Comparison of ENCODE assay signal across 15 cellular contexts in the genomic region with DNA sequence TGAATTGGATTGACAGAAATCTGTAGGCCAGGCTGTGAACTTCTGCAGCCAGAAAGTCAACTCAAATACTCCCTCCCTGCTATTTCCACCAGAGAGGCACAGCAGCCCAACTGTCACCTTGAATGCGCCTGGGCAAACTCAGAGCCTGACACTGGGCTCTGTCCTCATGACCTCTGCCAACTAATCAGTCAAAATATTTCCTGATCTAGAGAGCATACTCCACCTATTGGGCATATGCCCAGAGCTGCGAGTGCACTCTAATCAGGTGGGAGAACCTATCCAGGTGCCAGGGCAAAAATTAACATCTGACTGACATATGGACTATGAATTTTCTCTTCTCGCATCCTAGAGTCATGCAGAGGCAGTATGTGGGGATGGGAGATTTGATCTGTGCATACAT.
DNase-seq lines count a peak whose midpoint lies in the region; ATAC-seq, FAIRE-seq and TF ChIP-seq lines count a peak whose summit lies in the region.
"Had no signal": no experiment of that assay in that cellular context is flagged by ENCODE, and none has a peak within 500 bp of the region (broad histone marks: within the 10 kb centered on the region; RNA-seq: fewer than 3 reads in every experiment).

No MANE protein-coding gene starts in this region.

- H3K27me3 Mint-ChIP-seq in activated CD8-positive, alpha-beta memory T cell treated with anti-CD3 and anti-CD28 coated beads, Interleukin-2, amount 10 ng/mL, durations not matched to agents 7 days and 5 days = no peaks in the 10 kb centered on the region
- H3K27me3 Mint-ChIP-seq in endodermal cell (ENCODE audit: insufficient read depth) = no peaks in the 10 kb centered on the region

- H4K20me1 ChIP-seq in OCI-LY3 (ENCODE audit: insufficient read depth, low read length) = no peaks in the 10 kb centered on the region

- H3K9ac ChIP-seq in OCI-LY3 (ENCODE audit: low read length) (no peak overlapping the region), endodermal cell (ENCODE audit: extremely low read depth, low read length, poor library complexity, severe bottlenecking) (no peak overlapping the region)

- DNase-seq in activated CD8-positive, alpha-beta memory T cell treated with anti-CD3 and anti-CD28 coated beads, Interleukin-2, amount 10 ng/mL, durations not matched to agents 7 days and 5 days = no peak
- no peak for DNase-seq in activated CD8-positive, alpha-beta memory T cell treated with anti-CD3 and anti-CD28 coated beads, Interleukin-2, amount 50 U/mL, for 4 hours
- DNase-seq in endodermal cell (peak; percentile 42), small intestine (peak; percentile 67), NCI-H1417 treated with DMSO at 0.1 percent for 48 hours (lab: John Stamatoyannopoulos, UW) (no peak), HCEC 1CT (no peak)
- DNase-seq: activated CD4-positive, alpha-beta T cell treated with anti-CD3 and anti-CD28 coated beads for 48 hours; dermis blood vessel endothelial cell; gastrocnemius medialis; left cardiac atrium; NCI-H510A; occipital lobe; SIG-M5 had no signal

- peak overlapping the region; percentile 0 for H3K4me3 Mint-ChIP-seq in activated CD8-positive, alpha-beta memory T cell treated with anti-CD3 and anti-CD28 coated beads, Interleukin-2, amount 10 ng/mL, durations not matched to agents 7 days and 5 days
- no peak overlapping the region for H3K4me3 Mint-ChIP-seq in endodermal cell

- no peak overlapping the region for H2AFZ ChIP-seq in OCI-LY3 (ENCODE audit: low read depth, low read length)

- no peaks in the 10 kb centered on the region for H3K9me3 ChIP-seq in OCI-LY3 (ENCODE audit: insufficient read depth, low read length)
- H3K9me3 ChIP-seq in endodermal cell (ENCODE audit: control insufficient read depth, low read length) = no peaks in the 10 kb centered on the region
- no peaks in the 10 kb centered on the region for H3K9me3 ChIP-seq in small intestine (ENCODE audit: control insufficient read depth, low read depth)
- H3K9me3 ChIP-seq: gastrocnemius medialis had no signal

- no peak for ATAC-seq in activated CD8-positive, alpha-beta memory T cell treated with anti-CD3 and anti-CD28 coated beads, Interleukin-2, amount 10 ng/mL, durations not matched to agents 7 days and 5 days
- no peak for ATAC-seq in GM18858 (IDR thresholded peaks at IDR 0.05; ENCODE audit: unreplicated experiment)
- ATAC-seq: gastrocnemius medialis had no signal

- no peak overlapping the region for H3K27ac ChIP-seq in OCI-LY3 (ENCODE audit: low read length)
- H3K27ac ChIP-seq in endodermal cell (ENCODE audit: low read depth, low read length) = no peak overlapping the region
- H3K27ac ChIP-seq in small intestine (ENCODE audit: low read depth in 1 of 2, low read length in 1 of 2) = no peak overlapping the region
- H3K27ac ChIP-seq: gastrocnemius medialis had no signal

- no peaks in the 10 kb centered on the region for H3K79me2 ChIP-seq in OCI-LY3 (ENCODE audit: low read length)

- H3K4me3 ChIP-seq in OCI-LY3 (ENCODE audit: low read length) (no peak overlapping the region), endodermal cell (ENCODE audit: low read length) (no peak overlapping the region), small intestine (ENCODE audit: low read depth in 1 of 2, low read length in 2 of 2) (no peak overlapping the region)
- H3K4me3 ChIP-seq: gastrocnemius medialis had no signal

- 95 to 100% methylated on average over 2 to 3 of the region's 3 CpGs for WGBS in endodermal cell (ENCODE audit: insufficient coverage in 1 of 2, insufficient read length in 1 of 2), 2 experiments
- WGBS in small intestine, 3 donors = 15 to 61% (median 39%) methylated on average over 3 of the region's 3 CpGs

- TF ChIP-seq CTCF in OCI-LY3 (IDR thresholded peaks at IDR 0.05; ENCODE audit: low read depth, low read length) (peak; percentile 46), endodermal cell (conservative IDR thresholded peaks at IDR 0.05) (no peak)

- peaks cover 21% of the 10 kb centered on the region for H3K4me1 ChIP-seq in OCI-LY3 (ENCODE audit: low read length)
- H3K4me1 ChIP-seq in endodermal cell (ENCODE audit: control insufficient read depth, insufficient read depth, low read length) = peaks cover 3% of the 10 kb centered on the region
- peaks cover 0 to 3% of the 10 kb centered on the region in 2 donors for H3K4me1 ChIP-seq in small intestine (ENCODE audit: control insufficient read depth in 2 of 2, insufficient read depth in 1 of 2, low read depth in 1 of 2, low read length in 1 of 2)
- H3K4me1 ChIP-seq: gastrocnemius medialis had no signal

- H3K4me1 Mint-ChIP-seq in activated CD8-positive, alpha-beta memory T cell treated with anti-CD3 and anti-CD28 coated beads, Interleukin-2, amount 10 ng/mL, durations not matched to agents 7 days and 5 days = peaks cover 44% of the 10 kb centered on the region
- peaks cover 5% of the 10 kb centered on the region for H3K4me1 Mint-ChIP-seq in endodermal cell

- H3K36me3 ChIP-seq in OCI-LY3 (replicated peaks; ENCODE audit: low read depth, low read length) (no peaks in the 10 kb centered on the region), endodermal cell (ENCODE audit: control insufficient read depth, insufficient read depth, low read length) (no peaks in the 10 kb centered on the region), small intestine (ENCODE audit: control insufficient read depth in 2 of 2, insufficient read depth in 2 of 2, low read length in 2 of 2) (no peaks in the 10 kb centered on the region)
- H3K36me3 ChIP-seq: gastrocnemius medialis had no signal

- H3K27me3 ChIP-seq in OCI-LY3 (ENCODE audit: low read depth, low read length) = no peaks in the 10 kb centered on the region
- no peaks in the 10 kb centered on the region for H3K27me3 ChIP-seq in endodermal cell (ENCODE audit: control insufficient read depth, insufficient read depth, low read length, poor library complexity, severe bottlenecking)
- no peaks in the 10 kb centered on the region for H3K27me3 ChIP-seq in small intestine (ENCODE audit: control insufficient read depth in 2 of 2, insufficient read depth in 2 of 2, low read length in 2 of 2)
- H3K27me3 ChIP-seq: gastrocnemius medialis had no signal

- no peaks in the 10 kb centered on the region for H3K9me3 Mint-ChIP-seq in activated CD8-positive, alpha-beta memory T cell treated with anti-CD3 and anti-CD28 coated beads, Interleukin-2, amount 10 ng/mL, durations not matched to agents 7 days and 5 days (ENCODE audit: low read depth)
- H3K9me3 Mint-ChIP-seq in endodermal cell = no peaks in the 10 kb centered on the region

- no peak for FAIRE-seq in small intestine (lab: Jason Lieb, UNC)

- CTCF ChIA-PET in activated CD8-positive, alpha-beta memory T cell treated with anti-CD3 and anti-CD28 coated beads, Interleukin-2, amount 10 ng/mL, durations not matched to agents 7 days and 5 days (lab: Charles Lee) = no interaction called here

- H3K27ac Mint-ChIP-seq in activated CD8-positive, alpha-beta memory T cell treated with anti-CD3 and anti-CD28 coated beads, Interleukin-2, amount 10 ng/mL, durations not matched to agents 7 days and 5 days = peak overlapping the region; percentile 64
- H3K27ac Mint-ChIP-seq in endodermal cell = no peak overlapping the region

- peaks cover 8% of the 10 kb centered on the region for H3K36me3 Mint-ChIP-seq in activated CD8-positive, alpha-beta memory T cell treated with anti-CD3 and anti-CD28 coated beads, Interleukin-2, amount 10 ng/mL, durations not matched to agents 7 days and 5 days
- no peaks in the 10 kb centered on the region for H3K36me3 Mint-ChIP-seq in endodermal cell (ENCODE audit: low read depth)

- H3K4me2 ChIP-seq in OCI-LY3 (ENCODE audit: low read length) = no peak overlapping the region

Comparison
In these comparisons a context has a peak if more than half of its experiments do, and no peak if none do; other contexts are left out.
1. DNase-seq: peak in endodermal cell (single experiment) and small intestine (single experiment); none in activated CD8-positive, alpha-beta memory T cell treated with anti-CD3 and anti-CD28 coated beads, Interleukin-2, amount 10 ng/mL, durations not matched to agents 7 days and 5 days (single experiment), activated CD8-positive, alpha-beta memory T cell treated with anti-CD3 and anti-CD28 coated beads, Interleukin-2, amount 50 U/mL, for 4 hours (single experiment), NCI-H1417 treated with DMSO at 0.1 percent for 48 hours (single experiment) and HCEC 1CT (single experiment).